10 cellular contexts compared by ENCODE assay signal in genomic region chr21:41769106-41769505, GRCh38. TPM values are rescaled to one million over a fixed set of nuclear protein-coding genes. Genes with fewer than 3 reads are reported as not detected.
DNase-seq lines count a peak whose midpoint lies in the region; ATAC-seq, FAIRE-seq and TF ChIP-seq lines count a peak whose summit lies in the region.
"Had no signal": no experiment of that assay in that cellular context is flagged by ENCODE, and none has a peak within 500 bp of the region (broad histone marks: within the 10 kb centered on the region; RNA-seq: fewer than 3 reads in every experiment).

No MANE protein-coding gene starts in this region.

- TF ChIP-seq POLR2A in endothelial cell of umbilical vein (IDR thresholded peaks at IDR 0.05; ENCODE audit: low read depth, low read length), result no peak
- no peak for TF ChIP-seq POLR2A in H54 (IDR thresholded peaks at IDR 0.05; ENCODE audit: low read depth, low read length)

- H4K20me1 ChIP-seq in PC-3 (ENCODE audit: low read length) (peaks cover 26% of the 10 kb centered on the region), endothelial cell of umbilical vein (replicated peaks; ENCODE audit: control insufficient read depth, extremely low read depth, insufficient read depth, low read length) (no peaks in the 10 kb centered on the region)

- H3K4me2 ChIP-seq in PC-3 (ENCODE audit: low read length) (peak overlapping the region; percentile 90), endothelial cell of umbilical vein (ENCODE audit: insufficient read depth, low read length) (peak overlapping the region; percentile 55)

- intact Hi-C loops in PC-3 (cut with micrococcal nuclease), result loop anchor here (2.0 to 10.0 kb wide), 6 partner anchors 90 to 262 kb away; partner anchors contain the start of gene TMPRSS2
- intact Hi-C loops in endothelial cell of umbilical vein (cut with micrococcal nuclease), result no loop called here
- intact Hi-C loops in pancreas (cut with DNase I), result no loop called here

- peak overlapping the region; percentile 76 to 83 (median 82) for H3K4me3 Mint-ChIP-seq in CD8-positive, alpha-beta memory T cell

- H3K9me1 ChIP-seq in endothelial cell of umbilical vein (replicated peaks; ENCODE audit: control insufficient read depth, extremely low read depth, insufficient read depth, low read length), result no peaks in the 10 kb centered on the region

- no peak overlapping the region for H3K27ac Mint-ChIP-seq in CD8-positive, alpha-beta memory T cell

- peaks cover 18% of the 10 kb centered on the region for H3K4me1 ChIP-seq in CD8-positive, alpha-beta memory T cell (ENCODE audit: insufficient read depth, low read length)
- H3K4me1 ChIP-seq in PC-3 (ENCODE audit: insufficient read depth, low read length), result peaks cover 26% of the 10 kb centered on the region
- no peaks in the 10 kb centered on the region for H3K4me1 ChIP-seq in endothelial cell of umbilical vein (ENCODE audit: control insufficient read depth, extremely low read depth, insufficient read depth, low read length)
- peaks cover 8 to 21% (median 12%) of the 10 kb centered on the region in 3 donors for H3K4me1 ChIP-seq in pancreas

- H3K36me3 Mint-ChIP-seq in CD8-positive, alpha-beta memory T cell, result peaks cover 0 to 3% (median 0%) of the 10 kb centered on the region in 3 donors

- H3K27me3 Mint-ChIP-seq in CD8-positive, alpha-beta memory T cell, result peaks cover 54 to 80% of the 10 kb centered on the region in 2 donors

- H3K27me3 ChIP-seq in CD8-positive, alpha-beta memory T cell (ENCODE audit: insufficient read depth, low read length, poor library complexity, severe bottlenecking), result peaks cover 29% of the 10 kb centered on the region
- no peaks in the 10 kb centered on the region for H3K27me3 ChIP-seq in PC-3 (ENCODE audit: low read length)
- H3K27me3 ChIP-seq in endothelial cell of umbilical vein (ENCODE audit: control insufficient read depth in 2 of 2, insufficient read depth in 2 of 2, low read length in 2 of 2), result peaks cover 70 to 91% of the 10 kb centered on the region in 2 experiments
- H3K27me3 ChIP-seq in pancreas, result no peaks in the 10 kb centered on the region

- no peak overlapping the region for H3K27ac ChIP-seq in CD8-positive, alpha-beta memory T cell (ENCODE audit: low read depth, low read length)
- H3K27ac ChIP-seq in PC-3 (ENCODE audit: low read length) (peak overlapping the region; percentile 97), endothelial cell of umbilical vein (ENCODE audit: insufficient read depth, low read depth, low read length) (no peak overlapping the region), pancreas (peak overlapping the region; percentile 73 to 96 (median 85))

- WGBS in pancreas, 2 donors, result 21% methylated on average over 11 of the region's 11 CpGs

- peaks cover 3% of the 10 kb centered on the region for H3F3A ChIP-seq in PC-3 (ENCODE audit: low read length, unreplicated experiment)

- H3K79me2 ChIP-seq in PC-3 (ENCODE audit: low read length) (peaks cover 53% of the 10 kb centered on the region), endothelial cell of umbilical vein (ENCODE audit: control insufficient read depth, insufficient read depth, low read length) (no peaks in the 10 kb centered on the region)

- no peaks in the 10 kb centered on the region for H3K9me2 ChIP-seq in PC-3 (replicated peaks; ENCODE audit: low read length)

- H3K9me3 Mint-ChIP-seq in CD8-positive, alpha-beta memory T cell, result peaks cover 0 to 10% (median 0%) of the 10 kb centered on the region in 5 donors

- dilution Hi-C loops in endothelial cell of umbilical vein (cut with MboI; ENCODE audit: extremely low pct_ligation_motif_present, low sequenced_read_pairs), result no loop called here

- BruUV-seq in PC-3 (replicated peaks; lab: Mats Ljungman, UMichigan), result no TSS peak
- BruUV-seq in endothelial cell of umbilical vein (replicated peaks; lab: Mats Ljungman, UMichigan), result no TSS peak

- FAIRE-seq in endothelial cell of umbilical vein (lab: Jason Lieb, UNC) (no peak), pancreas (lab: Jason Lieb, UNC) (no peak), H54 (lab: Jason Lieb, UNC) (no peak)

- TF ChIP-seq CTCF in PC-3 (conservative IDR thresholded peaks at IDR 0.05; ENCODE audit: low read depth, low read length) (no peak), endothelial cell of umbilical vein (IDR thresholded peaks at IDR 0.05; ENCODE audit: extremely low read depth in 1 of 2, insufficient read depth in 1 of 2, low read depth in 1 of 2, low read length in 2 of 2) (no peak), pancreas (IDR thresholded peaks at IDR 0.05) (no peak)

- no peak for DNase-seq in CD8-positive, alpha-beta memory T cell
- DNase-seq in PC-3 (no peak), endothelial cell of umbilical vein (ENCODE audit: low read depth, low spot score) (no peak), pancreas (peak in 1 of 6 donors; percentile 25), H54 (ENCODE audit: insufficient read length, low spot score) (no peak), inferior parietal cortex (ENCODE audit: extremely low spot score) (no peak), NCI-H1092 (lab: John Stamatoyannopoulos, UW) (no peak), NCI-H2227 treated with DMSO at 0.1 percent for 48 hours (lab: John Stamatoyannopoulos, UW) (no peak)
- DNase-seq: NCI-H446; stimulated activated CD4-positive, alpha-beta T cell treated with anti-CD3 and anti-CD28 coated beads, Interleukin-4, amount 100 ng/mL, for 24 hours had no signal

- no peak for ATAC-seq in PC-3
- ATAC-seq in pancreas, result no peak

- H2AFZ ChIP-seq in PC-3 (ENCODE audit: low read length), result no peak overlapping the region
- no peak overlapping the region for H2AFZ ChIP-seq in endothelial cell of umbilical vein (ENCODE audit: low read depth, low read length)

- no peaks in the 10 kb centered on the region for H3K36me3 ChIP-seq in CD8-positive, alpha-beta memory T cell (ENCODE audit: insufficient read depth, low read length)
- H3K36me3 ChIP-seq in PC-3 (ENCODE audit: low read depth, low read length) (peaks cover 20% of the 10 kb centered on the region), endothelial cell of umbilical vein (ENCODE audit: control insufficient read depth in 2 of 2, extremely low read depth in 1 of 2, insufficient read depth in 2 of 2, low read length in 2 of 2) (no peaks in the 10 kb centered on the region), pancreas (no peaks in the 10 kb centered on the region)

- H3K9me3 ChIP-seq in CD8-positive, alpha-beta memory T cell (ENCODE audit: low read length), result no peaks in the 10 kb centered on the region
- H3K9me3 ChIP-seq in PC-3 (ENCODE audit: low read length), result no peaks in the 10 kb centered on the region
- H3K9me3 ChIP-seq in endothelial cell of umbilical vein (replicated peaks; ENCODE audit: control insufficient read depth, insufficient read depth, low read length), result no peaks in the 10 kb centered on the region
- no peaks in the 10 kb centered on the region for H3K9me3 ChIP-seq in pancreas

- peak overlapping the region; percentile 33 for H3K4me3 ChIP-seq in CD8-positive, alpha-beta memory T cell (ENCODE audit: low read length)
- H3K4me3 ChIP-seq in PC-3 (ENCODE audit: low read length), result peak overlapping the region; percentile 94
- H3K4me3 ChIP-seq in endothelial cell of umbilical vein (replicated peaks in 1 of 3; ENCODE audit: insufficient read depth in 1 of 3, low read depth in 1 of 3, low read length in 3 of 3), result no peak overlapping the region
- peak overlapping the region in 2 of 4 donors; percentile 74 to 79 for H3K4me3 ChIP-seq in pancreas

- CTCF ChIA-PET in CD8-positive, alpha-beta memory T cell (lab: Charles Lee), result interaction anchor here (1.2 to 1.9 kb wide), 2 partner anchors 48 to 339 kb away, joined by 3 to 6 read pairs; no protein-coding TSS in a partner anchor
- CTCF ChIA-PET in PC-3 (lab: Charles Lee), result interaction anchor here (0.5 to 2.6 kb wide), 10 partner anchors 9 to 188 kb away, joined by 3 to 33 read pairs (median 6); no protein-coding TSS in a partner anchor
- CTCF ChIA-PET in endothelial cell of umbilical vein (lab: Charles Lee), result interaction anchor here (0.9 to 2.1 kb wide), 7 partner anchors 8 to 485 kb away, joined by 3 to 15 read pairs (median 7); no protein-coding TSS in a partner anchor

- H3K9ac ChIP-seq in PC-3 (ENCODE audit: low read length) (peak overlapping the region; percentile 94), endothelial cell of umbilical vein (replicated peaks; ENCODE audit: extremely low read depth, insufficient read depth, low read length) (no peak overlapping the region)

- peaks cover 23 to 28% (median 23%) of the 10 kb centered on the region in 3 donors for H3K4me1 Mint-ChIP-seq in CD8-positive, alpha-beta memory T cell

- POLR2A ChIA-PET in CD8-positive, alpha-beta memory T cell (lab: Charles Lee), result no interaction called here
- POLR2A ChIA-PET in PC-3 (lab: Charles Lee; ENCODE audit: unreplicated experiment) (interaction anchor here (0.5 to 2.7 kb wide), 7 partner anchors 17 to 156 kb away, joined by 3 to 19 read pairs (median 6); no protein-coding TSS in a partner anchor), endothelial cell of umbilical vein (lab: Charles Lee) (no interaction called here)

TF ChIP-seq in endothelial cell of umbilical vein, 7 proteins besides CTCF, POLR2A, EP300 and RAD21:
- TF ChIP-seq EZH2 (IDR thresholded peaks at IDR 0.05; ENCODE audit: borderline replicate concordance, low read depth, low read length, severe bottlenecking), result no peak
- TF ChIP-seq MAX (IDR thresholded peaks at IDR 0.05; ENCODE audit: insufficient read depth, insufficient read length), result no peak
- no peak for TF ChIP-seq POLR2AphosphoS5 (IDR thresholded peaks at IDR 0.05; ENCODE audit: insufficient read depth, low read depth, low read length)
TF ChIP-seq in endothelial cell of umbilical vein: peak in this region for 0.

RNA-seq across cellular contexts. Expression of gene RIPK4, which starts 2.3 kb away (rescaled TPM):
- under 1 TPM in 1 of 2 experiments, not detected in 1; 0.18 TPM for total RNA-seq in CD8-positive, alpha-beta memory T cell
- not detected for polyA plus RNA-seq in CD8-positive, alpha-beta memory T cell
- total RNA-seq in PC-3 (2014; rRNA removed), result 252 and 333 TPM in 2 replicates
- total RNA-seq in endothelial cell of umbilical vein, result not detected in 2 replicates
- polyA plus RNA-seq in endothelial cell of umbilical vein, result not detected in 2 replicates
- polyA plus RNA-seq in endothelial cell of umbilical vein (2011; cell fraction: cytosol; rRNA removed), result not detected in 2 replicates
- polyA plus RNA-seq in endothelial cell of umbilical vein (2011; cell fraction: nucleus; rRNA removed), result 0.04 TPM in 1 of 2 replicates, not detected in the other
- not detected in 2 replicates for polyA plus RNA-seq in endothelial cell of umbilical vein (2012)
- not detected in 2 replicates for polyA minus RNA-seq in endothelial cell of umbilical vein
- 0.41 TPM for polyA minus RNA-seq in endothelial cell of umbilical vein (2011; cell fraction: cytosol; rRNA and poly(A)+ RNA removed)
- polyA minus RNA-seq in endothelial cell of umbilical vein (2011; cell fraction: nucleus; rRNA and poly(A)+ RNA removed), result not detected in 2 replicates
- 10 to 100 TPM in 4 of 6 donors, 1 to 10 TPM in 2; 7.7 to 18.2 (median 12.8) TPM for total RNA-seq in pancreas
- polyA plus RNA-seq in pancreas, result 10 to 100 TPM in 1 of 2 donors, 1 to 10 TPM in 1; 9.4 to 16.6 TPM

Comparison
In these comparisons a context has a peak if more than half of its experiments do, and no peak if none do; other contexts are left out.
1. H3K27ac ChIP-seq: peak in PC-3 (single experiment) and pancreas (4 of 4); none in CD8-positive, alpha-beta memory T cell (single experiment) and endothelial cell of umbilical vein (single experiment).
2. H3K4me3 ChIP-seq: peak in CD8-positive, alpha-beta memory T cell (single experiment) and PC-3 (single experiment); none in endothelial cell of umbilical vein (0 of 3).
3. RNA of gene RIPK4, which starts 2.3 kb away (total RNA-seq): 252 to 333 TPM in PC-3; 7.7 to 18.2 TPM in pancreas, 0.18 TPM in CD8-positive, alpha-beta memory T cell and not detected in endothelial cell of umbilical vein; every median in the first group is over 10 times any median in the second.